In the genomic region with DNA sequence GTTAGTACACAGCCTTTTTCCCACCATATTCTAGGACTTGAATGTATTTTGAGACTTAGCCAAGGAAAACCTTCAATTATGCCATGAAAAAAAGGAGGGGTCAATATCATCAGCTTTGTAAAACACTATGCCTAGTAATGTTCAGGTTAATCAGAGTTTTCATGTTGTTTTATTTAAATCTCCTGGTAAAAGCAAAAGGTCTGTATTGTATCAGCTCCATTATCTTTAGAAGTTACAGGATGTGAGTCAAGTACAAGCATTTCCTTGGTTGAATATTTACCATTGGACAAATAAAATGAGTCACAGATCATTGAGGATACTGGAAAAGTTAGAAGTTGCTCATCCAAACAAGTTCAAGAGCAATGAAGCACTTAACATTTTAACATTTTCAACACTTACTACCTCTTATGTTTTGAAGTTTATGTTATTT, we compare ENCODE assay signal across 1 cellular context.
TF ChIP-seq lines count a peak whose summit lies in the region.

No MANE protein-coding gene starts in this region.

TF ChIP-seq in HepG2, 621 proteins besides CTCF, POLR2A, EP300 and RAD21 (continued from another document and continues in another):
- TF ChIP-seq RBFOX2 (IDR thresholded peaks at IDR 0.05; ENCODE audit: low read depth, low read length): peak; percentile 18; the same call in 1 of the 2 replicates
- TF ChIP-seq CAMTA2 (CRISPR knock-in tag; IDR thresholded peaks at IDR 0.05; ENCODE audit: borderline replicate concordance): no peak
- TF ChIP-seq MIXL1 (CRISPR knock-in tag; IDR thresholded peaks at IDR 0.05): peak; percentile 63; the same call in 1 of the 2 replicates
- TF ChIP-seq, protein P1, sequence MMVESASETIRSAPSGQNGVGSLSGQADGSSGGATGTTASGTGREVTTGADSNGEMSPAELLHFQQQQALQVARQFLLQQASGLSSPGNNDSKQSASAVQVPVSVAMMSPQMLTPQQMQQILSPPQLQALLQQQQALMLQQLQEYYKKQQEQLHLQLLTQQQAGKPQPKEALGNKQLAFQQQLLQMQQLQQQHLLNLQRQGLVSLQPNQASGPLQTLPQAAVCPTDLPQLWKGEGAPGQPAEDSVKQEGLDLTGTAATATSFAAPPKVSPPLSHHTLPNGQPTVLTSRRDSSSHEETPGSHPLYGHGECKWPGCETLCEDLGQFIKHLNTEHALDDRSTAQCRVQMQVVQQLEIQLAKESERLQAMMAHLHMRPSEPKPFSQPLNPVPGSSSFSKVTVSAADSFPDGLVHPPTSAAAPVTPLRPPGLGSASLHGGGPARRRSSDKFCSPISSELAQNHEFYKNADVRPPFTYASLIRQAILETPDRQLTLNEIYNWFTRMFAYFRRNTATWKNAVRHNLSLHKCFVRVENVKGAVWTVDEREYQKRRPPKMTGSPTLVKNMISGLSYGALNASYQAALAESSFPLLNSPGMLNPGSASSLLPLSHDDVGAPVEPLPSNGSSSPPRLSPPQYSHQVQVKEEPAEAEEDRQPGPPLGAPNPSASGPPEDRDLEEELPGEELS (CRISPR knock-in tag; IDR thresholded peaks at IDR 0.05): peak; percentile 74
- TF ChIP-seq XBP1 (CRISPR knock-in tag; IDR thresholded peaks at IDR 0.05): no peak
- 0 out of 2 replicates have a peak, but pooled peaks have one; percentile 28 for TF ChIP-seq TCF7 (IDR thresholded peaks at IDR 0.05; ENCODE audit: low read depth)
- TF ChIP-seq, protein P2, sequence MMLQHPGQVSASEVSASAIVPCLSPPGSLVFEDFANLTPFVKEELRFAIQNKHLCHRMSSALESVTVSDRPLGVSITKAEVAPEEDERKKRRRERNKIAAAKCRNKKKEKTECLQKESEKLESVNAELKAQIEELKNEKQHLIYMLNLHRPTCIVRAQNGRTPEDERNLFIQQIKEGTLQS (CRISPR knock-in tag; IDR thresholded peaks at IDR 0.05): peak; percentile 73; the same call in 1 of the 2 replicates
- no peak for TF ChIP-seq SOX6 (IDR thresholded peaks at IDR 0.05)
- TF ChIP-seq SOX6 (CRISPR knock-in tag; IDR thresholded peaks at IDR 0.05): peak; percentile 70; the same call in 1 of the 2 replicates
- no peak for TF ChIP-seq NFE2 (CRISPR knock-in tag; IDR thresholded peaks at IDR 0.05)
- TF ChIP-seq ZNF644 (CRISPR knock-in tag; IDR thresholded peaks at IDR 0.05; ENCODE audit: low read depth): no peak
- no peak for TF ChIP-seq ZBTB7A (CRISPR knock-in tag; IDR thresholded peaks at IDR 0.05)
- peak; percentile 11; the same call in 1 of the 2 replicates for TF ChIP-seq SP5 (CRISPR knock-in tag; IDR thresholded peaks at IDR 0.05; ENCODE audit: borderline replicate concordance, low read depth)
- TF ChIP-seq, protein P3, sequence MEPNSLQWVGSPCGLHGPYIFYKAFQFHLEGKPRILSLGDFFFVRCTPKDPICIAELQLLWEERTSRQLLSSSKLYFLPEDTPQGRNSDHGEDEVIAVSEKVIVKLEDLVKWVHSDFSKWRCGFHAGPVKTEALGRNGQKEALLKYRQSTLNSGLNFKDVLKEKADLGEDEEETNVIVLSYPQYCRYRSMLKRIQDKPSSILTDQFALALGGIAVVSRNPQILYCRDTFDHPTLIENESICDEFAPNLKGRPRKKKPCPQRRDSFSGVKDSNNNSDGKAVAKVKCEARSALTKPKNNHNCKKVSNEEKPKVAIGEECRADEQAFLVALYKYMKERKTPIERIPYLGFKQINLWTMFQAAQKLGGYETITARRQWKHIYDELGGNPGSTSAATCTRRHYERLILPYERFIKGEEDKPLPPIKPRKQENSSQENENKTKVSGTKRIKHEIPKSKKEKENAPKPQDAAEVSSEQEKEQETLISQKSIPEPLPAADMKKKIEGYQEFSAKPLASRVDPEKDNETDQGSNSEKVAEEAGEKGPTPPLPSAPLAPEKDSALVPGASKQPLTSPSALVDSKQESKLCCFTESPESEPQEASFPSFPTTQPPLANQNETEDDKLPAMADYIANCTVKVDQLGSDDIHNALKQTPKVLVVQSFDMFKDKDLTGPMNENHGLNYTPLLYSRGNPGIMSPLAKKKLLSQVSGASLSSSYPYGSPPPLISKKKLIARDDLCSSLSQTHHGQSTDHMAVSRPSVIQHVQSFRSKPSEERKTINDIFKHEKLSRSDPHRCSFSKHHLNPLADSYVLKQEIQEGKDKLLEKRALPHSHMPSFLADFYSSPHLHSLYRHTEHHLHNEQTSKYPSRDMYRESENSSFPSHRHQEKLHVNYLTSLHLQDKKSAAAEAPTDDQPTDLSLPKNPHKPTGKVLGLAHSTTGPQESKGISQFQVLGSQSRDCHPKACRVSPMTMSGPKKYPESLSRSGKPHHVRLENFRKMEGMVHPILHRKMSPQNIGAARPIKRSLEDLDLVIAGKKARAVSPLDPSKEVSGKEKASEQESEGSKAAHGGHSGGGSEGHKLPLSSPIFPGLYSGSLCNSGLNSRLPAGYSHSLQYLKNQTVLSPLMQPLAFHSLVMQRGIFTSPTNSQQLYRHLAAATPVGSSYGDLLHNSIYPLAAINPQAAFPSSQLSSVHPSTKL (CRISPR knock-in tag; IDR thresholded peaks at IDR 0.05): peak; percentile 95
- TF ChIP-seq HNRNPLL (IDR thresholded peaks at IDR 0.05; ENCODE audit: low read depth, low read length, poor library complexity, severe bottlenecking): no peak
- TF ChIP-seq ZNF331 (CRISPR knock-in tag; IDR thresholded peaks at IDR 0.05): 0 out of 2 replicates have a peak, but pooled peaks have one; percentile 22
- TF ChIP-seq, protein P4, sequence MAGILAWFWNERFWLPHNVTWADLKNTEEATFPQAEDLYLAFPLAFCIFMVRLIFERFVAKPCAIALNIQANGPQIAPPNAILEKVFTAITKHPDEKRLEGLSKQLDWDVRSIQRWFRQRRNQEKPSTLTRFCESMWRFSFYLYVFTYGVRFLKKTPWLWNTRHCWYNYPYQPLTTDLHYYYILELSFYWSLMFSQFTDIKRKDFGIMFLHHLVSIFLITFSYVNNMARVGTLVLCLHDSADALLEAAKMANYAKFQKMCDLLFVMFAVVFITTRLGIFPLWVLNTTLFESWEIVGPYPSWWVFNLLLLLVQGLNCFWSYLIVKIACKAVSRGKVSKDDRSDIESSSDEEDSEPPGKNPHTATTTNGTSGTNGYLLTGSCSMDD (CRISPR knock-in tag; IDR thresholded peaks at IDR 0.05): no peak
- peak; percentile 84 for TF ChIP-seq GATAD2A (CRISPR knock-in tag; IDR thresholded peaks at IDR 0.05)
- peak; percentile 78 for TF ChIP-seq BCL6 (CRISPR knock-in tag; IDR thresholded peaks at IDR 0.05)
- peak; percentile 59; the same call in 1 of the 2 replicates for TF ChIP-seq JUND (CRISPR knock-in tag; IDR thresholded peaks at IDR 0.05)
- TF ChIP-seq KAT7 (CRISPR knock-in tag; IDR thresholded peaks at IDR 0.05; ENCODE audit: borderline replicate concordance): no peak
- TF ChIP-seq, protein P5, sequence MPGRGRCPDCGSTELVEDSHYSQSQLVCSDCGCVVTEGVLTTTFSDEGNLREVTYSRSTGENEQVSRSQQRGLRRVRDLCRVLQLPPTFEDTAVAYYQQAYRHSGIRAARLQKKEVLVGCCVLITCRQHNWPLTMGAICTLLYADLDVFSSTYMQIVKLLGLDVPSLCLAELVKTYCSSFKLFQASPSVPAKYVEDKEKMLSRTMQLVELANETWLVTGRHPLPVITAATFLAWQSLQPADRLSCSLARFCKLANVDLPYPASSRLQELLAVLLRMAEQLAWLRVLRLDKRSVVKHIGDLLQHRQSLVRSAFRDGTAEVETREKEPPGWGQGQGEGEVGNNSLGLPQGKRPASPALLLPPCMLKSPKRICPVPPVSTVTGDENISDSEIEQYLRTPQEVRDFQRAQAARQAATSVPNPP (CRISPR knock-in tag; IDR thresholded peaks at IDR 0.05): no peak
- peak; percentile 85; the same call in 1 of the 2 replicates for TF ChIP-seq JUNB (CRISPR knock-in tag; IDR thresholded peaks at IDR 0.05; ENCODE audit: borderline replicate concordance)
- TF ChIP-seq, protein P6, sequence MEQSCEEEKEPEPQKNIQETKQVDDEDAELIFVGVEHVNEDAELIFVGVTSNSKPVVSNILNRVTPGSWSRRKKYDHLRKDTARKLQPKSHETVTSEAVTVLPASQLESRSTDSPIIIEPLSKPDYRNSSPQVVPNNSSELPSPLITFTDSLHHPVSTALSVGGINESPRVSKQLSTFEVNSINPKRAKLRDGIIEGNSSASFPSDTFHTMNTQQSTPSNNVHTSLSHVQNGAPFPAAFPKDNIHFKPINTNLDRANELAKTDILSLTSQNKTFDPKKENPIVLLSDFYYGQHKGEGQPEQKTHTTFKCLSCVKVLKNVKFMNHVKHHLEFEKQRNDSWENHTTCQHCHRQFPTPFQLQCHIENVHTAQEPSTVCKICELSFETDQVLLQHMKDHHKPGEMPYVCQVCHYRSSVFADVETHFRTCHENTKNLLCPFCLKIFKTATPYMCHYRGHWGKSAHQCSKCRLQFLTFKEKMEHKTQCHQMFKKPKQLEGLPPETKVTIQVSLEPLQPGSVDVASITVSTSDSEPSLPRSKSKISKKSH (CRISPR knock-in tag; IDR thresholded peaks at IDR 0.05; ENCODE audit: borderline replicate concordance): no peak
- peak; percentile 50; the same call in 1 of the 2 replicates for TF ChIP-seq FOXK1 (CRISPR knock-in tag; IDR thresholded peaks at IDR 0.05; ENCODE audit: borderline replicate concordance, low read depth)
- no peak for TF ChIP-seq TOPORS (CRISPR knock-in tag; IDR thresholded peaks at IDR 0.05)
- TF ChIP-seq GABPA (IDR thresholded peaks at IDR 0.05; ENCODE audit: low read depth, low read length): no peak
- peak; percentile 37; the same call in 1 of the 2 replicates for TF ChIP-seq GABPA (CRISPR knock-in tag; IDR thresholded peaks at IDR 0.05; ENCODE audit: low read depth)
- TF ChIP-seq ASH2L (IDR thresholded peaks at IDR 0.05; ENCODE audit: insufficient read length, low read depth, low read length): peak; percentile 36
- TF ChIP-seq, protein P7, sequence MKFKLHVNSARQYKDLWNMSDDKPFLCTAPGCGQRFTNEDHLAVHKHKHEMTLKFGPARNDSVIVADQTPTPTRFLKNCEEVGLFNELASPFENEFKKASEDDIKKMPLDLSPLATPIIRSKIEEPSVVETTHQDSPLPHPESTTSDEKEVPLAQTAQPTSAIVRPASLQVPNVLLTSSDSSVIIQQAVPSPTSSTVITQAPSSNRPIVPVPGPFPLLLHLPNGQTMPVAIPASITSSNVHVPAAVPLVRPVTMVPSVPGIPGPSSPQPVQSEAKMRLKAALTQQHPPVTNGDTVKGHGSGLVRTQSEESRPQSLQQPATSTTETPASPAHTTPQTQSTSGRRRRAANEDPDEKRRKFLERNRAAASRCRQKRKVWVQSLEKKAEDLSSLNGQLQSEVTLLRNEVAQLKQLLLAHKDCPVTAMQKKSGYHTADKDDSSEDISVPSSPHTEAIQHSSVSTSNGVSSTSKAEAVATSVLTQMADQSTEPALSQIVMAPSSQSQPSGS (CRISPR knock-in tag; IDR thresholded peaks at IDR 0.05): 0 out of 2 replicates have a peak, but pooled peaks have one; percentile 30
- TF ChIP-seq ZNF737 (CRISPR knock-in tag; IDR thresholded peaks at IDR 0.05; ENCODE audit: borderline replicate concordance): no peak
- TF ChIP-seq KDM3A (CRISPR knock-in tag; IDR thresholded peaks at IDR 0.05; ENCODE audit: low read depth): no peak
- TF ChIP-seq FOSL1 (CRISPR knock-in tag; IDR thresholded peaks at IDR 0.05; ENCODE audit: borderline replicate concordance): peak; percentile 89
- TF ChIP-seq DPF2 (CRISPR knock-in tag; IDR thresholded peaks at IDR 0.05; ENCODE audit: borderline replicate concordance, low read depth): peak; percentile 17; the same call in 1 of the 2 replicates
- TF ChIP-seq, protein P8, sequence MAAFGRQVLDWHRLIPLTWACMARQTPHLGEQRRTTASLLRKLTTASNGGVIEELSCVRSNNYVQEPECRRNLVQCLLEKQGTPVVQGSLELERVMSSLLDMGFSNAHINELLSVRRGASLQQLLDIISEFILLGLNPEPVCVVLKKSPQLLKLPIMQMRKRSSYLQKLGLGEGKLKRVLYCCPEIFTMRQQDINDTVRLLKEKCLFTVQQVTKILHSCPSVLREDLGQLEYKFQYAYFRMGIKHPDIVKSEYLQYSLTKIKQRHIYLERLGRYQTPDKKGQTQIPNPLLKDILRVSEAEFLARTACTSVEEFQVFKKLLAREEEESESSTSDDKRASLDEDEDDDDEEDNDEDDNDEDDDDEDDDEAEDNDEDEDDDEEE (CRISPR knock-in tag; IDR thresholded peaks at IDR 0.05): no peak
- 0 out of 2 replicates have a peak, but pooled peaks have one; percentile 57 for TF ChIP-seq SMYD3 (CRISPR knock-in tag; IDR thresholded peaks at IDR 0.05)
- peak; percentile 70 for TF ChIP-seq FOSL2 (CRISPR knock-in tag; IDR thresholded peaks at IDR 0.05)
- no peak for TF ChIP-seq CREB1 (IDR thresholded peaks at IDR 0.05)
- TF ChIP-seq CREB1 (CRISPR knock-in tag; IDR thresholded peaks at IDR 0.05): peak; percentile 60; the same call in 1 of the 2 replicates
- TF ChIP-seq NFIC (IDR thresholded peaks at IDR 0.05; ENCODE audit: low read length): peak; percentile 68; the same call in 1 of the 2 replicates
- TF ChIP-seq SOX5 (CRISPR knock-in tag; IDR thresholded peaks at IDR 0.05; ENCODE audit: borderline replicate concordance): peak; percentile 83
- TF ChIP-seq HHEX (CRISPR knock-in tag; IDR thresholded peaks at IDR 0.05): peak; percentile 30; the same call in 1 of the 2 replicates
- TF ChIP-seq NCOA1 (CRISPR knock-in tag; IDR thresholded peaks at IDR 0.05): no peak
- peak; percentile 71 for TF ChIP-seq MED1 (CRISPR knock-in tag; IDR thresholded peaks at IDR 0.05)
- peak; percentile 53; the same call in 1 of the 2 replicates for TF ChIP-seq FOXO1 (CRISPR knock-in tag; IDR thresholded peaks at IDR 0.05)
- TF ChIP-seq ELF3 (CRISPR knock-in tag; IDR thresholded peaks at IDR 0.05): peak; percentile 85
- TF ChIP-seq, protein P9, sequence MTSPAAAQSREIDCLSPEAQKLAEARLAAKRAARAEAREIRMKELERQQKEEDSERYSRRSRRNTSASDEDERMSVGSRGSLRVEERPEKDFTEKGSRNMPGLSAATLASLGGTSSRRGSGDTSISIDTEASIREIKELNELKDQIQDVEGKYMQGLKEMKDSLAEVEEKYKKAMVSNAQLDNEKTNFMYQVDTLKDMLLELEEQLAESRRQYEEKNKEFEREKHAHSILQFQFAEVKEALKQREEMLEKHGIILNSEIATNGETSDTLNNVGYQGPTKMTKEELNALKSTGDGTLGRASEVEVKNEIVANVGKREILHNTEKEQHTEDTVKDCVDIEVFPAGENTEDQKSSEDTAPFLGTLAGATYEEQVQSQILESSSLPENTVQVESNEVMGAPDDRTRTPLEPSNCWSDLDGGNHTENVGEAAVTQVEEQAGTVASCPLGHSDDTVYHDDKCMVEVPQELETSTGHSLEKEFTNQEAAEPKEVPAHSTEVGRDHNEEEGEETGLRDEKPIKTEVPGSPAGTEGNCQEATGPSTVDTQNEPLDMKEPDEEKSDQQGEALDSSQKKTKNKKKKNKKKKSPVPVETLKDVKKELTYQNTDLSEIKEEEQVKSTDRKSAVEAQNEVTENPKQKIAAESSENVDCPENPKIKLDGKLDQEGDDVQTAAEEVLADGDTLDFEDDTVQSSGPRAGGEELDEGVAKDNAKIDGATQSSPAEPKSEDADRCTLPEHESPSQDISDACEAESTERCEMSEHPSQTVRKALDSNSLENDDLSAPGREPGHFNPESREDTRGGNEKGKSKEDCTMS (CRISPR knock-in tag; conservative IDR thresholded peaks at IDR 0.05): no peak
- TF ChIP-seq, protein P10, sequence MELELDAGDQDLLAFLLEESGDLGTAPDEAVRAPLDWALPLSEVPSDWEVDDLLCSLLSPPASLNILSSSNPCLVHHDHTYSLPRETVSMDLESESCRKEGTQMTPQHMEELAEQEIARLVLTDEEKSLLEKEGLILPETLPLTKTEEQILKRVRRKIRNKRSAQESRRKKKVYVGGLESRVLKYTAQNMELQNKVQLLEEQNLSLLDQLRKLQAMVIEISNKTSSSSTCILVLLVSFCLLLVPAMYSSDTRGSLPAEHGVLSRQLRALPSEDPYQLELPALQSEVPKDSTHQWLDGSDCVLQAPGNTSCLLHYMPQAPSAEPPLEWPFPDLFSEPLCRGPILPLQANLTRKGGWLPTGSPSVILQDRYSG (CRISPR knock-in tag; IDR thresholded peaks at IDR 0.05): no peak
